13 cellular contexts compared by ENCODE assay signal in genomic region chrX:149940717-149941024, GRCh38. TPM values are rescaled to one million over a fixed set of nuclear protein-coding genes. Genes with fewer than 3 reads are reported as not detected.
DNase-seq lines count a peak whose midpoint lies in the region; TF ChIP-seq lines count a peak whose summit lies in the region.
"Not testable (repeated sequence)": the region's sequence is repeated elsewhere in the genome, so short reads cannot be mapped to it uniquely, and the experiment has no call there.
"Had no signal": no experiment of that assay in that cellular context is flagged by ENCODE, and none has a peak within 500 bp of the region (broad histone marks: within the 10 kb centered on the region; RNA-seq: fewer than 3 reads in every experiment).

No MANE protein-coding gene starts in this region.

- not testable (repeated sequence) for H2AFZ ChIP-seq in neuron (ENCODE audit: low read depth, low read length)

- not testable (repeated sequence) for H3K27me3 Mint-ChIP-seq in activated naive CD4-positive, alpha-beta T cell treated with anti-CD3 and anti-CD28 coated beads for 36 hours (ENCODE audit: low read depth)

- CTCF ChIA-PET in HEK293T (lab: Yijun Ruan, JAX): interaction anchor here (0.7 to 1.1 kb wide), 5 partner anchors 8 to 743 kb away, joined by 3 to 10 read pairs (median 4); no protein-coding TSS in a partner anchor
- CTCF ChIA-PET in activated naive CD4-positive, alpha-beta T cell treated with anti-CD3 and anti-CD28 coated beads for 36 hours (lab: Charles Lee): interaction anchor here (0.8 to 1.5 kb wide), 3 partner anchors 9 to 198 kb away, joined by 3 to 4 read pairs (median 3); no protein-coding TSS in a partner anchor

- H3K9me3 ChIP-seq in SJCRH30 (replicated peaks); iPS-18a (ENCODE audit: control insufficient read depth, low read depth, low read length); neuron (ENCODE audit: low read length); stomach: not testable (repeated sequence)

- peak overlapping the region; percentile 85 for H3K4me3 Mint-ChIP-seq in activated naive CD4-positive, alpha-beta T cell treated with anti-CD3 and anti-CD28 coated beads for 36 hours

- H3K4me1 Mint-ChIP-seq in activated naive CD4-positive, alpha-beta T cell treated with anti-CD3 and anti-CD28 coated beads for 36 hours (ENCODE audit: low read depth): not testable (repeated sequence)

- peak overlapping the region; percentile 38; the same call in 1 of the 2 replicates for H3K4me3 ChIP-seq in SJCRH30
- H3K4me3 ChIP-seq in coronary artery: peak overlapping the region; percentile 31
- H3K4me3 ChIP-seq in iPS-18a (ENCODE audit: low read length): peak overlapping the region; percentile 13
- H3K4me3 ChIP-seq in neuron (ENCODE audit: low read length): peak overlapping the region; percentile 33
- peak overlapping the region in 3 of 4 donors; percentile 7 to 48 (median 11) for H3K4me3 ChIP-seq in stomach

- not testable (repeated sequence) for H3K9me3 Mint-ChIP-seq in activated naive CD4-positive, alpha-beta T cell treated with anti-CD3 and anti-CD28 coated beads for 36 hours

- DNase-seq in HEK293T (ENCODE audit: extremely low spot score); SJCRH30; activated naive CD4-positive, alpha-beta T cell treated with anti-CD3 and anti-CD28 coated beads for 36 hours; coronary artery (ENCODE audit: low spot score); stomach: not testable (repeated sequence)

- POLR2A ChIA-PET in HEK293T (lab: Yijun Ruan, JAX): not testable (repeated sequence)

- not testable (repeated sequence) for H3K36me3 Mint-ChIP-seq in activated naive CD4-positive, alpha-beta T cell treated with anti-CD3 and anti-CD28 coated beads for 36 hours (ENCODE audit: low read depth)

- not testable (repeated sequence) for TF ChIP-seq EP300 in stomach (IDR thresholded peaks at IDR 0.05)

- peak; percentile 53 for TF ChIP-seq CTCF in C4-2B (conservative IDR thresholded peaks at IDR 0.05)
- not testable (repeated sequence) for TF ChIP-seq CTCF in coronary artery (IDR thresholded peaks at IDR 0.05)
- peak in 1 of 7 experiments; percentile 23 for TF ChIP-seq CTCF in stomach (IDR thresholded peaks at IDR 0.05)

- intact Hi-C loops in activated naive CD4-positive, alpha-beta T cell treated with anti-CD3 and anti-CD28 coated beads for 36 hours (cut with micrococcal nuclease); stomach (cut with DNase I; ENCODE audit: low total_unique reads): not testable (repeated sequence)

- not testable (repeated sequence) for H3K4me1 ChIP-seq in SJCRH30; iPS-18a (ENCODE audit: control insufficient read depth, low read depth, low read length); neuron (ENCODE audit: insufficient read depth, low read length); stomach

- H3K27me3 ChIP-seq in SJCRH30; iPS-18a (ENCODE audit: control insufficient read depth, insufficient read depth, low read length); neuron (ENCODE audit: insufficient read depth, low read length); stomach: not testable (repeated sequence)

- not testable (repeated sequence) for H3K9ac ChIP-seq in iPS-18a (ENCODE audit: low read length)

- H3K27ac ChIP-seq in C4-2B (peak overlapping the region; percentile 80; the same call in 1 of the 2 replicates), coronary artery (peak overlapping the region in 1 of 2 donors; percentile 98), stomach (peak overlapping the region in 3 of 5 donors; percentile 94 to 95 (median 95))
- H3K27ac ChIP-seq in SJCRH30; iPS-18a (ENCODE audit: low read length): not testable (repeated sequence)

- H3K36me3 ChIP-seq in SJCRH30; iPS-18a (ENCODE audit: control insufficient read depth, low read depth, low read length); neuron (ENCODE audit: insufficient read depth, low read length); stomach: not testable (repeated sequence)

- not testable (repeated sequence) for TF ChIP-seq POLR2A in stomach (IDR thresholded peaks at IDR 0.05)

- WGBS in stomach, 5 donors: 0 to 52% (median 29%) methylated on average over 1 to 7 of the region's 8 CpGs

- peak overlapping the region; percentile 89 for H3K27ac Mint-ChIP-seq in activated naive CD4-positive, alpha-beta T cell treated with anti-CD3 and anti-CD28 coated beads for 36 hours

TF ChIP-seq in HEK293T, 16 proteins besides CTCF, POLR2A, EP300 and RAD21:
- peak; percentile 26 for TF ChIP-seq L3MBTL2 (conservative IDR thresholded peaks at IDR 0.05)

RNA-seq across cellular contexts. Expression of gene EOLA2, which starts 2.4 kb away (rescaled TPM):
- total RNA-seq in SJCRH30 (2014; rRNA removed; shearing (Covaris generic)): 19.3 and 27.0 TPM in 2 replicates
- total RNA-seq in activated naive CD4-positive, alpha-beta T cell treated with anti-CD3 and anti-CD28 coated beads for 36 hours: 10 to 100 TPM; 28.1 to 28.4 TPM
- total RNA-seq in stomach: 100 to 1,000 TPM in 1 of 5 donors, 10 to 100 TPM in 2, 1 to 10 TPM in 2; 4.9 to 106 (median 23.7) TPM
- polyA plus RNA-seq in stomach: 10 to 100 TPM; 21.0 to 28.1 (median 22.0) TPM

RNA-seq across cellular contexts. Expression of gene HSFX4, which starts 11.3 kb away (rescaled TPM):
- total RNA-seq in SJCRH30 (2014; rRNA removed; shearing (Covaris generic)): not detected in 2 replicates
- total RNA-seq in activated naive CD4-positive, alpha-beta T cell treated with anti-CD3 and anti-CD28 coated beads for 36 hours: not detected
- not detected for total RNA-seq in stomach
- polyA plus RNA-seq in stomach: not detected
- total RNA-seq: dermis blood vessel endothelial cell, glomerular endothelial cell, left cardiac atrium, omental fat pad, RPMI7951 had no signal

RNA-seq across cellular contexts. Expression of gene MAGEA8, which starts 59.7 kb away (rescaled TPM):
- total RNA-seq in SJCRH30 (2014; rRNA removed; shearing (Covaris generic)): not detected in 2 replicates
- total RNA-seq in activated naive CD4-positive, alpha-beta T cell treated with anti-CD3 and anti-CD28 coated beads for 36 hours: not detected
- total RNA-seq in stomach: not detected
- not detected for polyA plus RNA-seq in stomach
- total RNA-seq: dermis blood vessel endothelial cell, glomerular endothelial cell, left cardiac atrium, omental fat pad had no signal
